20 cellular contexts compared by ENCODE assay signal in the genomic region with DNA sequence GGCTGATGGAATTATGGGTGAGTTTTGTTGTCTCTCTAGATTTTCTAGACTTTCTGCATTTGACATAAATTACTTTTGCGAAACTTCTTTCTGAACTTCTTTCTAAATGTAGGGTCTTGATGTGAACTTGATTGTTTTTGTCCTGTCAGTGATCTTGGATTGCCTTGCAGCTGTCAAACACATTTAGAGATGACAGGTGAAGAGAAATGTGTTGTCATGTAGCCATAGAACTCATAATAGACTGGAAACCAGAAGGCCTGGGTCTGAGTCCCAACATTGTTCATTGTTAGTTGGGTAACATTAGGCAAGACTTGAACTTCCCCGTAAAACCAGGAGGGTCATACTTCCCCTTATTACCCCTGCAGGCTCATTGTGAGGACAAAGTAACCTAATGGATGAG.
DNase-seq lines count a peak whose midpoint lies in the region; TF ChIP-seq lines count a peak whose summit lies in the region.
"Had no signal": no experiment of that assay in that cellular context is flagged by ENCODE, and none has a peak within 500 bp of the region (broad histone marks: within the 10 kb centered on the region; RNA-seq: fewer than 3 reads in every experiment).

No MANE protein-coding gene starts in this region.

- peaks cover 41% of the 10 kb centered on the region for H3K4me1 ChIP-seq in endocrine pancreas (ENCODE audit: control insufficient read depth, insufficient read depth, low read length)
- H3K4me1 ChIP-seq: Peyer's patch had no signal

- H3K36me3 Mint-ChIP-seq in progenitor cell of endocrine pancreas (ENCODE audit: insufficient read depth): no peaks in the 10 kb centered on the region

- no peaks in the 10 kb centered on the region for H3K36me3 ChIP-seq in endocrine pancreas (ENCODE audit: control insufficient read depth, insufficient read depth, low read length)
- H3K36me3 ChIP-seq: Peyer's patch had no signal

- no peak overlapping the region for H3K9ac ChIP-seq in endocrine pancreas (ENCODE audit: control insufficient read depth, insufficient read depth, low read length)
- H3K9ac ChIP-seq: SK-N-SH had no signal

- no peaks in the 10 kb centered on the region for H3K27me3 ChIP-seq in endocrine pancreas (ENCODE audit: control insufficient read depth, insufficient read depth, low read length)
- H3K27me3 ChIP-seq: Peyer's patch had no signal

- in situ Hi-C loops in GM13976 (cut with MboI; ENCODE audit: low sequenced_read_pairs, unreplicated experiment): no loop called here

- peak; percentile 6 for DNase-seq in NCI-H146 (lab: John Stamatoyannopoulos, UW)
- DNase-seq in NCI-H146 treated with DMSO at 0.1 percent for 48 hours (lab: John Stamatoyannopoulos, UW; ENCODE audit: unreplicated experiment): no peak
- peak; percentile 38 for DNase-seq in NB4 (ENCODE audit: low read depth)
- DNase-seq in progenitor cell of endocrine pancreas (ENCODE audit: low spot score, unreplicated experiment): no peak
- no peak for DNase-seq in NCI-H748 treated with DMSO at 0.1 percent for 48 hours (lab: John Stamatoyannopoulos, UW)
- no peak for DNase-seq in GM13976 (ENCODE audit: low spot score)
- DNase-seq in DMS114 treated with DMSO at 0.1 percent for 48 hours (lab: John Stamatoyannopoulos, UW; ENCODE audit: unreplicated experiment): no peak
- DNase-seq: Calu3, DMS153, KBM-7, NCI-H1694 treated with DMSO at 0.1 percent for 48 hours, NCI-H2081, NCI-H2227 treated with DMSO at 0.1 percent for 48 hours, NCI-H526 treated with DMSO at 0.1 percent for 48 hours, OCI-M1, Peyer's patch, SHP77 treated with DMSO at 0.1 percent for 48 hours, SK-N-SH, T-helper 1 cell had no signal

- H3K9me3 ChIP-seq in endocrine pancreas (ENCODE audit: control insufficient read depth, low read length): no peaks in the 10 kb centered on the region
- H3K9me3 ChIP-seq: Peyer's patch, SK-N-SH had no signal

- no peak overlapping the region for H3K4me3 Mint-ChIP-seq in progenitor cell of endocrine pancreas (ENCODE audit: low read depth)

- H3K4me3 ChIP-seq in NB4 (ENCODE audit: low read depth, low read length): no peak overlapping the region
- H3K4me3 ChIP-seq in endocrine pancreas (ENCODE audit: control insufficient read depth, insufficient read depth, low read length): peak overlapping the region; percentile 64
- H3K4me3 ChIP-seq: Peyer's patch had no signal

- H3K4me1 Mint-ChIP-seq in progenitor cell of endocrine pancreas (ENCODE audit: low read depth): peaks cover 37% of the 10 kb centered on the region

- peak overlapping the region; percentile 27 for H3K27ac Mint-ChIP-seq in progenitor cell of endocrine pancreas

- TF ChIP-seq POLR2A in NB4 (IDR thresholded peaks at IDR 0.05; ENCODE audit: extremely low read depth, insufficient read length): no peak

- no peaks in the 10 kb centered on the region for H3K9me3 Mint-ChIP-seq in progenitor cell of endocrine pancreas (ENCODE audit: low read depth)

- no peaks in the 10 kb centered on the region for H3K27me3 Mint-ChIP-seq in progenitor cell of endocrine pancreas

- TF ChIP-seq CTCF in NB4 (IDR thresholded peaks at IDR 0.05; ENCODE audit: low read depth, low read length) (no peak), progenitor cell of endocrine pancreas (IDR thresholded peaks at IDR 0.05; ENCODE audit: unreplicated experiment) (no peak), GM13976 (IDR thresholded peaks at IDR 0.05; ENCODE audit: borderline replicate concordance, control extremely low read depth, extremely low read depth, insufficient read depth, missing control alignments) (no peak)

Comparison
In these comparisons a context has a peak if more than half of its experiments do, and no peak if none do; other contexts are left out.
1. DNase-seq: peak in NCI-H146 (single experiment) and NB4 (single experiment); none in NCI-H146 treated with DMSO at 0.1 percent for 48 hours (single experiment), progenitor cell of endocrine pancreas (single experiment), NCI-H748 treated with DMSO at 0.1 percent for 48 hours (single experiment), GM13976 (single experiment) and DMS114 treated with DMSO at 0.1 percent for 48 hours (single experiment).